Comparison of ENCODE assay signal across 1 cellular context in the genomic region with DNA sequence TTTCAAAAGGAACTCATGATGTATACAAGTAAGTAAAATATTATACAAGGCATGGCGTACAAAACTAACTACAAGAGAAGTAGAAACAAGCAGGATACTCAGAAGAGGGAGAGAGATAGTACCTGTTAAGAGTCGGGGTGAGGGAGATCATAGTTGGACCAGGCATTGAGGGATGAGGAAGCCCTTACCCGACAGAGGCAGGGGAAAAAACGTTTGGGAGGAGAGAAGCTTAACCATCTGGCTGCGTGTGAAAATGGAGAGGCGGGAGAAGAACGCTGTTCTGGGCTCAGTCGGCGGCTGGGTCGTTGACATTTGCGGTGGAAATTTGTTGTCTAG.
TF ChIP-seq lines count a peak whose summit lies in the region.

No MANE protein-coding gene starts in this region.

TF ChIP-seq in K562, 482 proteins besides CTCF, POLR2A, EP300 and RAD21 (continued from another document):
- TF ChIP-seq, protein P1, sequence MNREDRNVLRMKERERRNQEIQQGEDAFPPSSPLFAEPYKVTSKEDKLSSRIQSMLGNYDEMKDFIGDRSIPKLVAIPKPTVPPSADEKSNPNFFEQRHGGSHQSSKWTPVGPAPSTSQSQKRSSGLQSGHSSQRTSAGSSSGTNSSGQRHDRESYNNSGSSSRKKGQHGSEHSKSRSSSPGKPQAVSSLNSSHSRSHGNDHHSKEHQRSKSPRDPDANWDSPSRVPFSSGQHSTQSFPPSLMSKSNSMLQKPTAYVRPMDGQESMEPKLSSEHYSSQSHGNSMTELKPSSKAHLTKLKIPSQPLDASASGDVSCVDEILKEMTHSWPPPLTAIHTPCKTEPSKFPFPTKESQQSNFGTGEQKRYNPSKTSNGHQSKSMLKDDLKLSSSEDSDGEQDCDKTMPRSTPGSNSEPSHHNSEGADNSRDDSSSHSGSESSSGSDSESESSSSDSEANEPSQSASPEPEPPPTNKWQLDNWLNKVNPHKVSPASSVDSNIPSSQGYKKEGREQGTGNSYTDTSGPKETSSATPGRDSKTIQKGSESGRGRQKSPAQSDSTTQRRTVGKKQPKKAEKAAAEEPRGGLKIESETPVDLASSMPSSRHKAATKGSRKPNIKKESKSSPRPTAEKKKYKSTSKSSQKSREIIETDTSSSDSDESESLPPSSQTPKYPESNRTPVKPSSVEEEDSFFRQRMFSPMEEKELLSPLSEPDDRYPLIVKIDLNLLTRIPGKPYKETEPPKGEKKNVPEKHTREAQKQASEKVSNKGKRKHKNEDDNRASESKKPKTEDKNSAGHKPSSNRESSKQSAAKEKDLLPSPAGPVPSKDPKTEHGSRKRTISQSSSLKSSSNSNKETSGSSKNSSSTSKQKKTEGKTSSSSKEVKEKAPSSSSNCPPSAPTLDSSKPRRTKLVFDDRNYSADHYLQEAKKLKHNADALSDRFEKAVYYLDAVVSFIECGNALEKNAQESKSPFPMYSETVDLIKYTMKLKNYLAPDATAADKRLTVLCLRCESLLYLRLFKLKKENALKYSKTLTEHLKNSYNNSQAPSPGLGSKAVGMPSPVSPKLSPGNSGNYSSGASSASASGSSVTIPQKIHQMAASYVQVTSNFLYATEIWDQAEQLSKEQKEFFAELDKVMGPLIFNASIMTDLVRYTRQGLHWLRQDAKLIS (CRISPR knock-in tag; IDR thresholded peaks at IDR 0.05), result no peak
- no peak for TF ChIP-seq ZNF324 (CRISPR knock-in tag; IDR thresholded peaks at IDR 0.05)
